Comparison of ENCODE assay signal across 11 cellular contexts in genomic region chr6:96907498-96907897, GRCh38. TPM values are rescaled to one million over a fixed set of nuclear protein-coding genes. Genes with fewer than 3 reads are reported as not detected.
DNase-seq lines count a peak whose midpoint lies in the region; ATAC-seq and TF ChIP-seq lines count a peak whose summit lies in the region.
"Had no signal": no experiment of that assay in that cellular context is flagged by ENCODE, and none has a peak within 500 bp of the region (broad histone marks: within the 10 kb centered on the region; RNA-seq: fewer than 3 reads in every experiment).

No MANE protein-coding gene starts in this region.

- H3K9me3 ChIP-seq in endodermal cell (ENCODE audit: control insufficient read depth, low read length) (no peaks in the 10 kb centered on the region), T-helper 17 cell (ENCODE audit: control insufficient read depth, low read length, poor library complexity, severe bottlenecking) (no peaks in the 10 kb centered on the region)
- H3K9me3 ChIP-seq: right atrium auricular region had no signal

- H3K27me3 ChIP-seq in foreskin keratinocyte (peaks cover 23% of the 10 kb centered on the region), endodermal cell (ENCODE audit: control insufficient read depth, insufficient read depth, low read length, poor library complexity, severe bottlenecking) (no peaks in the 10 kb centered on the region)
- H3K27me3 ChIP-seq: right atrium auricular region had no signal

- H3K27ac Mint-ChIP-seq in endodermal cell, result no peak overlapping the region
- no peak overlapping the region for H3K27ac Mint-ChIP-seq in T-helper 17 cell
- H3K27ac Mint-ChIP-seq: activated T-helper 2 cell treated with anti-CD3 and anti-CD28 coated beads, Interferon-gamma antibody, Interleukin-2, Interleukin-4, amounts not matched to agents 10 μg/mL and 5 μg/mL and 100 μg/mL, durations not matched to agents 14 hours and 24 hours and 36 hours had no signal

- no peaks in the 10 kb centered on the region for H3K4me1 Mint-ChIP-seq in endodermal cell
- H3K4me1 Mint-ChIP-seq in T-helper 17 cell, result peaks cover 7% of the 10 kb centered on the region

- WGBS in endodermal cell (ENCODE audit: insufficient coverage in 1 of 2, insufficient read length in 1 of 2), 2 experiments, result 90% methylated on average over 2 of the region's 2 CpGs; no CpG with 5 or more reads in 1 of the 2 experiments

- peaks cover 5% of the 10 kb centered on the region for H3K27me3 Mint-ChIP-seq in endodermal cell (ENCODE audit: insufficient read depth)
- peaks cover 45% of the 10 kb centered on the region for H3K27me3 Mint-ChIP-seq in T-helper 17 cell

- H3K9me3 Mint-ChIP-seq in endodermal cell, result no peaks in the 10 kb centered on the region
- H3K9me3 Mint-ChIP-seq: activated T-helper 2 cell treated with anti-CD3 and anti-CD28 coated beads, Interferon-gamma antibody, Interleukin-2, Interleukin-4, amounts not matched to agents 10 μg/mL and 5 μg/mL and 100 μg/mL, durations not matched to agents 14 hours and 24 hours and 36 hours had no signal

- H3K4me3 ChIP-seq in endodermal cell (ENCODE audit: low read length), result no peak overlapping the region
- H3K4me3 ChIP-seq: right atrium auricular region had no signal

- H3K9ac ChIP-seq in endodermal cell (ENCODE audit: extremely low read depth, low read length, poor library complexity, severe bottlenecking), result no peak overlapping the region

- DNase-seq in foreskin keratinocyte, result peak; percentile 11 to 43
- DNase-seq in endodermal cell, result no peak
- no peak for DNase-seq in T-helper 17 cell
- no peak for DNase-seq in NCI-H524 (lab: John Stamatoyannopoulos, UW)
- DNase-seq in NCI-H2107 treated with DMSO at 0.1 percent for 48 hours (lab: John Stamatoyannopoulos, UW; ENCODE audit: unreplicated experiment), result no peak
- DNase-seq: NCI-H2029 treated with DMSO at 0.1 percent for 48 hours had no signal

- ATAC-seq in GM18868 (IDR thresholded peaks at IDR 0.05; ENCODE audit: unreplicated experiment) (peak; percentile 100), GM21723 (IDR thresholded peaks at IDR 0.05; ENCODE audit: unreplicated experiment) (peak; percentile 94), HG03558 (IDR thresholded peaks at IDR 0.05; ENCODE audit: extremely low read depth, unreplicated experiment) (peak; percentile 93), foreskin keratinocyte (peak; percentile 67), T-helper 17 cell (no peak)

- no peak overlapping the region for H3K4me3 Mint-ChIP-seq in endodermal cell
- H3K4me3 Mint-ChIP-seq in T-helper 17 cell, result no peak overlapping the region

- no peaks in the 10 kb centered on the region for H3K36me3 ChIP-seq in endodermal cell (ENCODE audit: control insufficient read depth, insufficient read depth, low read length)
- H3K36me3 ChIP-seq: right atrium auricular region had no signal

- TF ChIP-seq CTCF in foreskin keratinocyte (conservative IDR thresholded peaks at IDR 0.05), result no peak
- TF ChIP-seq CTCF in endodermal cell (conservative IDR thresholded peaks at IDR 0.05), result no peak

- H3K27ac ChIP-seq in foreskin keratinocyte (no peak overlapping the region), endodermal cell (ENCODE audit: low read depth, low read length) (no peak overlapping the region)
- H3K27ac ChIP-seq: right atrium auricular region had no signal

- H3K4me1 ChIP-seq in foreskin keratinocyte, result no peaks in the 10 kb centered on the region
- H3K4me1 ChIP-seq in endodermal cell (ENCODE audit: control insufficient read depth, insufficient read depth, low read length), result no peaks in the 10 kb centered on the region
- H3K4me1 ChIP-seq: right atrium auricular region had no signal

- H3K36me3 Mint-ChIP-seq in endodermal cell (ENCODE audit: low read depth), result no peaks in the 10 kb centered on the region
- H3K36me3 Mint-ChIP-seq in T-helper 17 cell (ENCODE audit: low read depth), result peaks cover 3% of the 10 kb centered on the region

RNA-seq across cellular contexts. Expression of gene NDUFAF4, which starts 9.8 kb away (rescaled TPM):
- 41.2 and 42.6 TPM in 2 replicates for total RNA-seq in foreskin keratinocyte
- 61.9 and 73.8 TPM in 2 replicates for polyA plus RNA-seq in foreskin keratinocyte
- total RNA-seq in endodermal cell, result 10 to 100 TPM; 48.0 to 51.9 TPM
- polyA plus RNA-seq in endodermal cell (2013, experiment 1 of 2), result 69.9 TPM
- polyA plus RNA-seq in endodermal cell (2013, experiment 2 of 2), result 70.5 TPM
- 10 to 100 TPM; 26.7 to 26.8 TPM for total RNA-seq in T-helper 17 cell

RNA-seq across cellular contexts. Expression of gene KLHL32, which starts 17.0 kb away (rescaled TPM):
- total RNA-seq in foreskin keratinocyte (0.04 TPM in 1 of 2 replicates, not detected in the other), endodermal cell (1 to 10 TPM in 1 of 2 donors, under 1 TPM in 1; 0.77 to 1.4 TPM), T-helper 17 cell (1 to 10 TPM; 1.9 to 2.5 TPM)
- 0.01 TPM in 1 of 2 replicates, not detected in the other for polyA plus RNA-seq in foreskin keratinocyte
- 1.1 TPM for polyA plus RNA-seq in endodermal cell (2013, experiment 1 of 2)
- polyA plus RNA-seq in endodermal cell (2013, experiment 2 of 2), result 0.95 TPM

Comparison
In these comparisons a context has a peak if more than half of its experiments do, and no peak if none do; other contexts are left out.
1. DNase-seq: peak in foreskin keratinocyte (2 of 2); none in endodermal cell (single experiment), T-helper 17 cell (0 of 3), NCI-H524 (0 of 2) and NCI-H2107 treated with DMSO at 0.1 percent for 48 hours (single experiment).